ENCODE assay signal across 27 cellular contexts in genomic region chr4:26413595-26413994, GRCh38.
"Had no signal": no experiment of that assay in that cellular context is flagged by ENCODE, and none has a peak within 500 bp of the region (broad histone marks: within the 10 kb centered on the region; RNA-seq: fewer than 3 reads in every experiment).

No MANE protein-coding gene starts in this region.

- H3K9me3 ChIP-seq: Peyer's patch had no signal

- FAIRE-seq: TTC549 had no signal

- H3K27me3 ChIP-seq: Peyer's patch had no signal

- H3K27ac ChIP-seq: Peyer's patch, RWPE1, SK-N-MC had no signal

- DNase-seq: activated CD4-positive, alpha-beta memory T cell treated with anti-CD3 and anti-CD28 coated beads, Interleukin-2, amount 10 ng/mL, durations not matched to agents 7 days and 5 days; activated CD4-positive, alpha-beta T cell treated with anti-CD3 and anti-CD28 coated beads for 36 hours; activated CD4-positive, alpha-beta T cell treated with anti-CD3 and anti-CD28 coated beads, Interleukin-2, amount 50 U/mL, for 1 hour; activated gamma-delta T cell; activated naive CD4-positive, alpha-beta T cell treated with anti-CD3 and anti-CD28 coated beads for 36 hours; activated T-cell treated with anti-CD3 and anti-CD28 coated beads for 4 hours; activated T-cell treated with anti-CD3 and anti-CD28 coated beads, Interleukin-2, amount 50 U/mL, for 48 hours; cerebellar nuclear complex; KG1; MV-4-11; NCI-H1092 treated with DMSO at 0.1 percent for 48 hours; NCI-H1417 treated with DMSO at 0.1 percent for 48 hours; NCI-H1694; NCI-H2029; NCI-H345; NCI-H510A; NCI-H526 treated with DMSO at 0.1 percent for 48 hours; OCI-M1; Peyer's patch; SIG-M5; T-cell; T-helper 2 cell; T1000 had no signal

- H3K4me1 ChIP-seq: Peyer's patch had no signal

- H3K4me3 ChIP-seq: Peyer's patch, SK-N-MC had no signal

- ATAC-seq: activated CD4-positive, alpha-beta T cell treated with anti-CD3 and anti-CD28 coated beads for 36 hours; activated T-helper 17 cell treated with anti-CD3 and anti-CD28 coated beads, Interleukin-2, amount 50 U/mL, for 72 hours; T-cell had no signal
